1 cellular context compared by ENCODE assay signal in genomic region chr2:55138045-55138444, GRCh38.
TF ChIP-seq lines count a peak whose summit lies in the region.

No MANE protein-coding gene starts in this region.

TF ChIP-seq in K562, 482 proteins besides CTCF, POLR2A, EP300 and RAD21 (continued from another document):
- TF ChIP-seq CBX5 (IDR thresholded peaks at IDR 0.05; ENCODE audit: borderline replicate concordance, low read depth) (no peak), ZNF436 (CRISPR knock-in tag; IDR thresholded peaks at IDR 0.05) (no peak), GTF2B (IDR thresholded peaks at IDR 0.05; ENCODE audit: extremely low read depth, insufficient read length) (no peak), CGGBP1 (CRISPR knock-in tag; IDR thresholded peaks at IDR 0.05) (no peak), ASH1L (IDR thresholded peaks at IDR 0.05; ENCODE audit: borderline replicate concordance, low read depth, partially characterized antibody) (no peak), FOXA1 (IDR thresholded peaks at IDR 0.05; ENCODE audit: borderline replicate concordance) (no peak), MTA1 (IDR thresholded peaks at IDR 0.05; ENCODE audit: borderline replicate concordance) (no peak), ZBTB7A (IDR thresholded peaks at IDR 0.05; ENCODE audit: borderline replicate concordance, control insufficient read depth, low read depth, low read length) (peak; percentile 53; the same call in 1 of the 2 replicates), ZNF217 (CRISPR knock-in tag; IDR thresholded peaks at IDR 0.05) (no peak), ERF (CRISPR knock-in tag; IDR thresholded peaks at IDR 0.05) (no peak), RHOXF2B (CRISPR knock-in tag; conservative IDR thresholded peaks at IDR 0.05) (no peak), ARNT (IDR thresholded peaks at IDR 0.05) (peak in 1 of 2 experiments; percentile 50; a peak in 1 of 4 replicates), ZNF668 (CRISPR knock-in tag; IDR thresholded peaks at IDR 0.05) (peak; percentile 29; the same call in 1 of the 2 replicates), PML (IDR thresholded peaks at IDR 0.05; ENCODE audit: low read length) (peak; percentile 27; the same call in 1 of the 2 replicates), SRSF3 (IDR thresholded peaks at IDR 0.05; ENCODE audit: insufficient read depth, low read length) (no peak), ZNF764 (CRISPR knock-in tag; IDR thresholded peaks at IDR 0.05; ENCODE audit: low read depth) (no peak), NR2C2 (CRISPR knock-in tag; IDR thresholded peaks at IDR 0.05) (no peak), NR2C2 (tag; IDR thresholded peaks at IDR 0.05) (no peak), TEAD4 (IDR thresholded peaks at IDR 0.05; ENCODE audit: low read length) (peak; percentile 56), TEAD4 (CRISPR knock-in tag; IDR thresholded peaks at IDR 0.05; ENCODE audit: borderline replicate concordance) (no peak), NCOA6 (IDR thresholded peaks at IDR 0.05) (no peak), DMBX1 (CRISPR knock-in tag; IDR thresholded peaks at IDR 0.05; ENCODE audit: borderline replicate concordance) (peak; percentile 63; the same call in 1 of the 2 replicates), TCF3 (CRISPR knock-in tag; IDR thresholded peaks at IDR 0.05) (peak; percentile 33; the same call in 1 of the 2 replicates), PRDM10 (IDR thresholded peaks at IDR 0.05; ENCODE audit: partially characterized antibody) (no peak), ZNF639 (CRISPR knock-in tag; conservative IDR thresholded peaks at IDR 0.05 in 1 of 2, IDR thresholded peaks at IDR 0.05 in 1 of 2) (no peak), ZNF232 (CRISPR knock-in tag; IDR thresholded peaks at IDR 0.05) (no peak), ZNF592 (IDR thresholded peaks at IDR 0.05) (peak; percentile 48; the same call in 1 of the 2 replicates), HSF4 (CRISPR knock-in tag; IDR thresholded peaks at IDR 0.05; ENCODE audit: borderline replicate concordance) (0 out of 2 replicates have a peak, but pooled peaks have one; percentile 60), MTA3 (IDR thresholded peaks at IDR 0.05; ENCODE audit: borderline replicate concordance) (no peak), HNRNPL (IDR thresholded peaks at IDR 0.05; ENCODE audit: low read depth, low read length) (no peak), NCOA2 (IDR thresholded peaks at IDR 0.05; ENCODE audit: partially characterized antibody in 2 of 2) (no peak), TEAD2 (tag; IDR thresholded peaks at IDR 0.05) (no peak)
